ENCODE assay signal across 8 cellular contexts in the genomic region with DNA sequence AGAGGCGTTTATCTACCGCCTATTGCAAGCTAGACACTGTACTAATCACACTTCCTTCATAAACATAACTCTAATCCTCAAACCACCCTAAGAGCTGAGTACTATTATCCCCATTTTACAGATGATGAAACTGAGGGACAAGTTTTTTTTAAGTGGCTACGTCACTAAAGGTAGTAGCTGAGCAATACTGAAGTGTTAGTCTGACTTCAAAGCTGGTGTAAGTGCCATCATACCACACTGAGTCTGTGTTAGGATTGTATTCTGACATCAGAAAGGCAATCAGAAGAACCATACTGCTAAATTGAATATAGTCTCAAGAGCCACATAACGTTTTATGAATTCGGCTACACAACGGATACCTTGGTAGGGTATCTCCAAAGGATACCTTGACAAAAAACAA. TPM values are rescaled to one million over a fixed set of nuclear protein-coding genes. Genes with fewer than 3 reads are reported as not detected.
DNase-seq lines count a peak whose midpoint lies in the region; ATAC-seq and TF ChIP-seq lines count a peak whose summit lies in the region.

No MANE protein-coding gene starts in this region.

- TF ChIP-seq POLR2A in stomach (IDR thresholded peaks at IDR 0.05): no peak

- TF ChIP-seq CTCF in foreskin fibroblast (IDR thresholded peaks at IDR 0.05; ENCODE audit: low read depth, low read length): no peak
- TF ChIP-seq CTCF in stomach (IDR thresholded peaks at IDR 0.05): no peak

- H3K9me3 Mint-ChIP-seq in activated CD4-positive, alpha-beta T cell treated with anti-CD3 and anti-CD28 coated beads for 36 hours (ENCODE audit: low read depth): peaks cover 3% of the 10 kb centered on the region
- H3K9me3 Mint-ChIP-seq in T-helper 1 cell treated with Interleukin-12 subunit alpha and Interleukin-12 subunit beta and Interleukin-4 antibody, amounts not matched to agents 30 μg/mL and 1 μg/mL, for 36 hours: no peaks in the 10 kb centered on the region

- no peaks in the 10 kb centered on the region for H3K9me3 ChIP-seq in stomach

- ATAC-seq in activated CD4-positive, alpha-beta T cell treated with anti-CD3 and anti-CD28 coated beads for 36 hours: peak; percentile 23
- ATAC-seq in GM18519 (IDR thresholded peaks at IDR 0.05; ENCODE audit: low FRiP score, unreplicated experiment): no peak

- H3K27ac Mint-ChIP-seq in activated CD4-positive, alpha-beta T cell treated with anti-CD3 and anti-CD28 coated beads for 36 hours: peak overlapping the region; percentile 99
- no peak overlapping the region for H3K27ac Mint-ChIP-seq in T-helper 1 cell treated with Interleukin-12 subunit alpha and Interleukin-12 subunit beta and Interleukin-4 antibody, amounts not matched to agents 30 μg/mL and 1 μg/mL, for 36 hours

- 51 to 73% (median 61%) methylated on average over 6 of the region's 6 CpGs for WGBS in stomach, 5 donors

- H3K4me1 Mint-ChIP-seq in activated CD4-positive, alpha-beta T cell treated with anti-CD3 and anti-CD28 coated beads for 36 hours: peaks cover 50% of the 10 kb centered on the region
- H3K4me1 Mint-ChIP-seq in T-helper 1 cell treated with Interleukin-12 subunit alpha and Interleukin-12 subunit beta and Interleukin-4 antibody, amounts not matched to agents 30 μg/mL and 1 μg/mL, for 36 hours (ENCODE audit: low read depth): peaks cover 38% of the 10 kb centered on the region

- H3K4me1 ChIP-seq in stomach: peaks cover 30 to 65% (median 50%) of the 10 kb centered on the region in 4 donors

- intact Hi-C loops in activated CD4-positive, alpha-beta T cell treated with anti-CD3 and anti-CD28 coated beads for 36 hours (cut with DNase I, micrococcal nuclease): loop anchor here (1.0 to 10.0 kb wide), 5 partner anchors 12 to 699 kb away; a partner anchor contains a TSS
- intact Hi-C loops in stomach (cut with DNase I; ENCODE audit: low total_unique reads): no loop called here

- H3K4me3 Mint-ChIP-seq in activated CD4-positive, alpha-beta T cell treated with anti-CD3 and anti-CD28 coated beads for 36 hours: peak overlapping the region; percentile 96
- peak overlapping the region; percentile 95 for H3K4me3 Mint-ChIP-seq in T-helper 1 cell treated with Interleukin-12 subunit alpha and Interleukin-12 subunit beta and Interleukin-4 antibody, amounts not matched to agents 30 μg/mL and 1 μg/mL, for 36 hours

- H3K36me3 ChIP-seq in stomach: no peaks in the 10 kb centered on the region
- no peaks in the 10 kb centered on the region for H3K36me3 ChIP-seq in H7 (replicated peaks; ENCODE audit: control insufficient read depth, insufficient read depth, low read length)

- H3K4me3 ChIP-seq in foreskin fibroblast (ENCODE audit: low read depth in 1 of 2, low read length in 2 of 2) (peak overlapping the region; percentile 58 to 93), stomach (peak overlapping the region; percentile 82 to 97 (median 91)), H7 (ENCODE audit: insufficient read depth, low read depth, low read length) (no peak overlapping the region)

- peaks cover 14% of the 10 kb centered on the region for H3K36me3 Mint-ChIP-seq in activated CD4-positive, alpha-beta T cell treated with anti-CD3 and anti-CD28 coated beads for 36 hours (ENCODE audit: low read depth)
- peaks cover 5% of the 10 kb centered on the region for H3K36me3 Mint-ChIP-seq in T-helper 1 cell treated with Interleukin-12 subunit alpha and Interleukin-12 subunit beta and Interleukin-4 antibody, amounts not matched to agents 30 μg/mL and 1 μg/mL, for 36 hours (ENCODE audit: low read depth)

- TF ChIP-seq EP300 in stomach (IDR thresholded peaks at IDR 0.05): no peak

- CTCF ChIA-PET in activated CD4-positive, alpha-beta T cell treated with anti-CD3 and anti-CD28 coated beads for 36 hours (lab: Charles Lee): interaction anchor here (0.6 to 4.5 kb wide), 4 partner anchors 11 to 205 kb away, joined by 3 to 22 read pairs (median 3); no protein-coding TSS in a partner anchor

- H3K27me3 ChIP-seq in stomach (no peaks in the 10 kb centered on the region), H7 (ENCODE audit: control insufficient read depth, insufficient read depth, low read length) (no peaks in the 10 kb centered on the region)

- no peaks in the 10 kb centered on the region for H3K27me3 Mint-ChIP-seq in activated CD4-positive, alpha-beta T cell treated with anti-CD3 and anti-CD28 coated beads for 36 hours
- H3K27me3 Mint-ChIP-seq in T-helper 1 cell treated with Interleukin-12 subunit alpha and Interleukin-12 subunit beta and Interleukin-4 antibody, amounts not matched to agents 30 μg/mL and 1 μg/mL, for 36 hours (ENCODE audit: low read depth): no peaks in the 10 kb centered on the region

- no peak for DNase-seq in activated CD4-positive, alpha-beta T cell treated with anti-CD3 and anti-CD28 coated beads for 36 hours
- DNase-seq in activated CD4-positive, alpha-beta T cell treated with anti-CD3 and anti-CD28 coated beads, Interleukin-2, amount 50 U/mL, for 48 hours: no peak
- DNase-seq in foreskin fibroblast (no peak), stomach (no peak), A172 (ENCODE audit: low spot score) (no peak), H7 (no peak)

- POLR2A ChIA-PET in activated CD4-positive, alpha-beta T cell treated with anti-CD3 and anti-CD28 coated beads for 36 hours (lab: Charles Lee): interaction anchor here (1.2 to 4.0 kb wide), 3 partner anchors 8 to 16 kb away, joined by 3 to 22 read pairs (median 13); no protein-coding TSS in a partner anchor

- peak overlapping the region in 1 of 5 donors; percentile 99 for H3K27ac ChIP-seq in stomach

RNA-seq across cellular contexts. Expression of a gene that starts 1.8 kb away (rescaled TPM):
- 10 to 100 TPM; 46.6 to 56.2 TPM for total RNA-seq in activated CD4-positive, alpha-beta T cell treated with anti-CD3 and anti-CD28 coated beads for 36 hours
- total RNA-seq in stomach: 100 to 1,000 TPM in 1 of 5 donors, 10 to 100 TPM in 4; 28.1 to 157 (median 51.9) TPM
- 10 to 100 TPM in 1 of 3 donors, 1 to 10 TPM in 2; 6.9 to 11.6 (median 8.8) TPM for polyA plus RNA-seq in stomach
- total RNA-seq in A172 (2014; rRNA removed; shearing (Covaris generic)): 40.3 and 50.6 TPM in 2 replicates
- total RNA-seq in H7 (2014; rRNA removed; shearing (Covaris generic)): 42.7 and 48.5 TPM in 2 replicates
